In genomic region chr12:4664111-4664510, GRCh38 we compare ENCODE assay signal across 12 cellular contexts. TPM values are rescaled to one million over a fixed set of nuclear protein-coding genes. Genes with fewer than 3 reads are reported as not detected.
A peak's percentile ranks its signal among the peaks of the same experiment; 100 is the strongest.
DNase-seq lines count a peak whose midpoint lies in the region; ATAC-seq, FAIRE-seq and TF ChIP-seq lines count a peak whose summit lies in the region.
"Had no signal": no experiment of that assay in that cellular context is flagged by ENCODE, and none has a peak within 500 bp of the region (broad histone marks: within the 10 kb centered on the region; RNA-seq: fewer than 3 reads in every experiment).

No MANE protein-coding gene starts in this region.

- H3K79me2 ChIP-seq in K562 (ENCODE audit: control insufficient read depth, insufficient read depth, low read length) = no peaks in the 10 kb centered on the region

- H3K4me3 ChIP-seq in BJ (ENCODE audit: low read depth, low read length) = no peak overlapping the region
- no peak overlapping the region for H3K4me3 ChIP-seq in K562
- H3K4me3 ChIP-seq in kidney epithelial cell (ENCODE audit: low read depth, low read length) = no peak overlapping the region
- H3K4me3 ChIP-seq: ascending aorta, upper lobe of right lung had no signal

- DNase-seq in BJ (ENCODE audit: low read depth) (peak; percentile 59), HTR-8/SVneo (ENCODE audit: insufficient read length, low spot score) (peak; percentile 34), K562 (ENCODE audit: extremely low read depth in 1 of 4, low spot score in 3 of 4) (peak in 1 of 4 experiments; percentile 6), kidney epithelial cell (ENCODE audit: low read depth) (peak; percentile 35), left colon (no peak), iPS-NIHi11 (ENCODE audit: low spot score) (no peak)
- no peak for DNase-seq in stimulated activated naive CD8-positive, alpha-beta T cell treated with anti-CD3 and anti-CD28 coated beads, Interleukin-15, Interleukin-2, amounts not matched to agents 100 U/mL and 50 U/mL, for 24 hours
- DNase-seq in activated CD4-positive, alpha-beta T cell treated with anti-CD3 and anti-CD28 coated beads for 1 hour = no peak
- DNase-seq: NCI-H1436, right cardiac atrium, upper lobe of right lung had no signal

- ATAC-seq in K562 = no peak
- ATAC-seq in left colon = no peak
- ATAC-seq in stimulated activated naive CD8-positive, alpha-beta T cell treated with anti-CD3 and anti-CD28 coated beads, Interleukin-15, Interleukin-2, amounts not matched to agents 100 U/mL and 50 U/mL, for 24 hours = no peak
- ATAC-seq: right cardiac atrium, upper lobe of right lung had no signal

- no peak overlapping the region for H2AFZ ChIP-seq in K562 (ENCODE audit: low read depth, low read length)

- H3K9ac ChIP-seq in K562 (ENCODE audit: insufficient read depth in 1 of 2, low read depth in 2 of 2, low read length in 2 of 2) = no peak overlapping the region

- no peak overlapping the region for H3K27ac ChIP-seq in K562 (ENCODE audit: extremely low read depth, low read depth, low read length)
- H3K27ac ChIP-seq: ascending aorta, upper lobe of right lung had no signal

- no TSS peak for BruUV-seq in K562 (replicated peaks; lab: Mats Ljungman, UMichigan)

- FAIRE-seq in HTR-8/SVneo (lab: Jason Lieb, UNC) (no peak), K562 (lab: Jason Lieb, UNC) (no peak)

- TF ChIP-seq RAD21 in K562 (CRISPR knock-in tag; conservative IDR thresholded peaks at IDR 0.05 in 1 of 2, IDR thresholded peaks at IDR 0.05 in 1 of 2) = no peak

- H3K36me3 ChIP-seq in BJ (ENCODE audit: control insufficient read depth, insufficient read depth, low read length) (peaks cover 18% of the 10 kb centered on the region), K562 (ENCODE audit: control insufficient read depth, insufficient read depth, low read length) (peaks cover 93% of the 10 kb centered on the region), kidney epithelial cell (ENCODE audit: control insufficient read depth, insufficient read depth, low read length) (peaks cover 2% of the 10 kb centered on the region)

- in situ Hi-C loops in K562 (cut with MboI) = no loop called here

- no peaks in the 10 kb centered on the region for H3K9me1 ChIP-seq in K562 (ENCODE audit: control insufficient read depth, insufficient read depth, low read length)

- H3K4me1 ChIP-seq in K562 (replicated peaks in 1 of 2; ENCODE audit: control insufficient read depth in 2 of 2, insufficient read depth in 2 of 2, low read length in 2 of 2) = no peaks in the 10 kb centered on the region
- H3K4me1 ChIP-seq: ascending aorta, upper lobe of right lung had no signal

- TF ChIP-seq CTCF in BJ (IDR thresholded peaks at IDR 0.05; ENCODE audit: insufficient read depth, low read depth, low read length) = no peak
- TF ChIP-seq CTCF in K562 (IDR thresholded peaks at IDR 0.05 in 2 of 3, conservative IDR thresholded peaks at IDR 0.05 in 1 of 3; ENCODE audit: insufficient read depth in 2 of 3, low read depth in 1 of 3, low read length in 3 of 3) = no peak
- no peak for TF ChIP-seq CTCF in kidney epithelial cell (IDR thresholded peaks at IDR 0.05; ENCODE audit: insufficient read depth, low read length, poor library complexity, severe bottlenecking)

- no peaks in the 10 kb centered on the region for H4K20me1 ChIP-seq in K562 (replicated peaks; ENCODE audit: control insufficient read depth, insufficient read depth, low read length)

- intact Hi-C loops in K562 (cut with micrococcal nuclease) (no loop called here), left colon (cut with DNase I, micrococcal nuclease) (no loop called here)

- no peak for TF ChIP-seq EP300 in K562 (IDR thresholded peaks at IDR 0.05; ENCODE audit: low read length)

- whole genome bisulfite sequencing in K562 (ENCODE audit: insufficient coverage, low coverage, missing lambda C conversion rate) = 0% methylated on average over 2 of the region's 2 CpGs

- H3K4me2 ChIP-seq in K562 (ENCODE audit: insufficient read depth, low read length) = no peak overlapping the region

- CTCF ChIA-PET in BJ (lab: Yijun Ruan, JAX) (interaction anchor here (0.8 kb wide), 1 partner anchor 57 kb away, joined by 3 read pairs; no protein-coding TSS in a partner anchor), K562 (lab: Yijun Ruan, JAX; ENCODE audit: low intra/inter-chr PET ratio) (no interaction called here)

- POLR2A ChIA-PET in BJ (lab: Charles Lee) = no interaction called here
- POLR2A ChIA-PET in K562 (lab: Yijun Ruan, JAX) = no interaction called here

- no peak for TF ChIP-seq POLR2A in K562 (conservative IDR thresholded peaks at IDR 0.05)

- no peaks in the 10 kb centered on the region for H3K9me3 ChIP-seq in K562 (replicated peaks; ENCODE audit: control insufficient read depth, insufficient read depth, low read depth, low read length)
- H3K9me3 ChIP-seq: ascending aorta, upper lobe of right lung had no signal

- no peaks in the 10 kb centered on the region for H3K27me3 ChIP-seq in BJ (ENCODE audit: control insufficient read depth, insufficient read depth, low read length)
- no peaks in the 10 kb centered on the region for H3K27me3 ChIP-seq in K562 (ENCODE audit: control insufficient read depth in 2 of 2, insufficient read depth in 2 of 2, low read length in 2 of 2)
- H3K27me3 ChIP-seq in kidney epithelial cell (ENCODE audit: control insufficient read depth, insufficient read depth, low read length) = no peaks in the 10 kb centered on the region
- H3K27me3 ChIP-seq: ascending aorta, upper lobe of right lung had no signal

RNA-seq across cellular contexts. Expression of gene NDUFA9, which starts 15.2 kb away (rescaled TPM):
- polyA plus RNA-seq in BJ (2011; rRNA removed) (76.1 and 111 TPM in 2 replicates), K562 (2011; rRNA removed) (102 and 103 TPM in 2 replicates), K562 (2014; fragmentation: Illumina TruSeq; extraction: Trizol) (104 and 108 TPM in 2 replicates), K562 (2014; fragmentation: Nextera tagmentation; extraction: Ambion mirVana) (100 to 1,000 TPM; 330 to 331 TPM), K562 (2014; rRNA removed) (103 and 116 TPM in 2 replicates)
- polyA minus RNA-seq in BJ (2011; rRNA and poly(A)+ RNA removed) = 109 and 175 TPM in 2 replicates
- total RNA-seq in K562 (2011; cell fraction: chromatin; rRNA removed; ENCODE audit: low replicate concordance) = 57.2 and 103 TPM in 2 replicates
- 58.0 and 68.5 TPM in 2 replicates for total RNA-seq in K562 (2011; cell fraction: nucleolus; rRNA removed)
- 69.5 and 80.9 TPM in 2 replicates for total RNA-seq in K562 (2011; cell fraction: nucleoplasm; rRNA removed)
- total RNA-seq in K562 (2014; rRNA removed) (51.8 and 54.8 TPM in 2 replicates), K562 (2014; rRNA removed; fragmentation: Illumina TruSeq; extraction: Trizol) (133 and 138 TPM in 2 replicates), K562 (2015; rRNA removed; fragmentation: Illumina TruSeq; extraction: Trizol) (108 and 114 TPM in 2 replicates), K562 (2021) (108 and 111 TPM in 2 replicates), kidney epithelial cell (66.0 and 73.7 TPM in 2 replicates), left colon (100 to 1,000 TPM; 158 to 242 TPM)
- polyA plus RNA-seq in K562 (2011; cell fraction: cytosol; rRNA removed) = 87.8 and 128 TPM in 2 replicates
- polyA plus RNA-seq in K562 (2011; cell fraction: nucleus; rRNA removed) = 114 and 131 TPM in 2 replicates
- polyA plus RNA-seq in K562 (2012) = 96.2 and 173 TPM in 2 replicates
- polyA minus RNA-seq in K562 (2011; rRNA and poly(A)+ RNA removed) = 115 and 128 TPM in 2 replicates
- polyA minus RNA-seq in K562 (2011; cell fraction: cytosol; rRNA and poly(A)+ RNA removed) = 70.0 and 85.1 TPM in 2 replicates
- 51.3 and 91.1 TPM in 2 replicates for polyA minus RNA-seq in K562 (2011; cell fraction: nucleus; rRNA and poly(A)+ RNA removed)

RNA-seq across cellular contexts. Expression of gene AKAP3, which starts 15.3 kb away (rescaled TPM):
- 0.98 and 1.1 TPM in 2 replicates for polyA plus RNA-seq in BJ (2011; rRNA removed)
- 0.15 and 0.57 TPM in 2 replicates for polyA minus RNA-seq in BJ (2011; rRNA and poly(A)+ RNA removed)
- total RNA-seq in K562 (2011; cell fraction: chromatin; rRNA removed; ENCODE audit: low replicate concordance) = 1.9 and 3.1 TPM in 2 replicates
- total RNA-seq in K562 (2011; cell fraction: nucleolus; rRNA removed) = 1.5 and 2.4 TPM in 2 replicates
- total RNA-seq in K562 (2011; cell fraction: nucleoplasm; rRNA removed) = 2.9 and 3.3 TPM in 2 replicates
- total RNA-seq in K562 (2014; rRNA removed) = 1.8 and 2.8 TPM in 2 replicates
- 0.25 and 0.41 TPM in 2 replicates for total RNA-seq in K562 (2014; rRNA removed; fragmentation: Illumina TruSeq; extraction: Trizol)
- total RNA-seq in K562 (2015; rRNA removed; fragmentation: Illumina TruSeq; extraction: Trizol) = 0.33 and 0.34 TPM in 2 replicates
- total RNA-seq in K562 (2021) = 0.44 and 0.85 TPM in 2 replicates
- 0.45 and 0.46 TPM in 2 replicates for polyA plus RNA-seq in K562 (2011; rRNA removed)
- 0.21 and 0.28 TPM in 2 replicates for polyA plus RNA-seq in K562 (2011; cell fraction: cytosol; rRNA removed)
- polyA plus RNA-seq in K562 (2011; cell fraction: nucleus; rRNA removed) = 0.29 and 0.88 TPM in 2 replicates
- polyA plus RNA-seq in K562 (2012) = 0.28 and 0.40 TPM in 2 replicates
- polyA plus RNA-seq in K562 (2014; fragmentation: Illumina TruSeq; extraction: Trizol) = 0.43 and 0.48 TPM in 2 replicates
- polyA plus RNA-seq in K562 (2014; fragmentation: Nextera tagmentation; extraction: Ambion mirVana) = under 1 TPM; 0.17 to 0.31 TPM
- polyA plus RNA-seq in K562 (2014; rRNA removed) = 0.64 and 1.2 TPM in 2 replicates
- 0.95 and 1.5 TPM in 2 replicates for polyA minus RNA-seq in K562 (2011; rRNA and poly(A)+ RNA removed)
- polyA minus RNA-seq in K562 (2011; cell fraction: cytosol; rRNA and poly(A)+ RNA removed) = not detected in 2 replicates
- 1.3 and 3.9 TPM in 2 replicates for polyA minus RNA-seq in K562 (2011; cell fraction: nucleus; rRNA and poly(A)+ RNA removed)
- 4.0 and 6.6 TPM in 2 replicates for total RNA-seq in kidney epithelial cell
- 1 to 10 TPM; 1.6 to 3.4 TPM for total RNA-seq in left colon

RNA-seq across cellular contexts. Expression of gene GALNT8, which starts 56.1 kb away (rescaled TPM):
- polyA plus RNA-seq in BJ (2011; rRNA removed) = 0.02 TPM in 1 of 2 replicates, not detected in the other
- polyA minus RNA-seq in BJ (2011; rRNA and poly(A)+ RNA removed) = not detected in 2 replicates
- total RNA-seq in K562 (2011; cell fraction: chromatin; rRNA removed; ENCODE audit: low replicate concordance) = 0.19 and 0.21 TPM in 2 replicates
- 0.17 and 0.26 TPM in 2 replicates for total RNA-seq in K562 (2011; cell fraction: nucleolus; rRNA removed)
- total RNA-seq in K562 (2011; cell fraction: nucleoplasm; rRNA removed) = 0.99 TPM in 1 of 2 replicates, not detected in the other
- total RNA-seq in K562 (2014; rRNA removed) = not detected in 2 replicates
- 0.11 TPM in 1 of 2 replicates, not detected in the other for total RNA-seq in K562 (2014; rRNA removed; fragmentation: Illumina TruSeq; extraction: Trizol)
- total RNA-seq in K562 (2015; rRNA removed; fragmentation: Illumina TruSeq; extraction: Trizol) = not detected in 2 replicates
- 0.07 TPM in 1 of 2 replicates, not detected in the other for total RNA-seq in K562 (2021)
- 0.07 TPM in 1 of 2 replicates, not detected in the other for polyA plus RNA-seq in K562 (2011; rRNA removed)
- 0.10 TPM in 1 of 2 replicates, not detected in the other for polyA plus RNA-seq in K562 (2011; cell fraction: cytosol; rRNA removed)
- polyA plus RNA-seq in K562 (2011; cell fraction: nucleus; rRNA removed) = 0.14 and 0.80 TPM in 2 replicates
- polyA plus RNA-seq in K562 (2012) = 0.73 TPM in 1 of 2 replicates, not detected in the other
- polyA plus RNA-seq in K562 (2014; fragmentation: Illumina TruSeq; extraction: Trizol) = not detected in 2 replicates
- polyA plus RNA-seq in K562 (2014; fragmentation: Nextera tagmentation; extraction: Ambion mirVana) = under 1 TPM; 0.21 to 0.23 TPM
- polyA plus RNA-seq in K562 (2014; rRNA removed) = 0.46 TPM in 1 of 2 replicates, not detected in the other
- polyA minus RNA-seq in K562 (2011; rRNA and poly(A)+ RNA removed) = 0.11 and 0.21 TPM in 2 replicates
- polyA minus RNA-seq in K562 (2011; cell fraction: cytosol; rRNA and poly(A)+ RNA removed) = not detected in 2 replicates
- under 0.01 and 0.22 TPM in 2 replicates for polyA minus RNA-seq in K562 (2011; cell fraction: nucleus; rRNA and poly(A)+ RNA removed)
- total RNA-seq in kidney epithelial cell = 0.55 and 1.4 TPM in 2 replicates
- 10 to 100 TPM; 24.5 to 41.0 TPM for total RNA-seq in left colon
- total RNA-seq: ascending aorta had no signal

Comparison
In these comparisons a context has a peak if more than half of its experiments do, and no peak if none do; other contexts are left out.
1. DNase-seq: peak in BJ (single experiment), HTR-8/SVneo (single experiment) and kidney epithelial cell (single experiment); none in left colon (0 of 2), iPS-NIHi11 (single experiment), stimulated activated naive CD8-positive, alpha-beta T cell treated with anti-CD3 and anti-CD28 coated beads, Interleukin-15, Interleukin-2, amounts not matched to agents 100 U/mL and 50 U/mL, for 24 hours (single experiment) and activated CD4-positive, alpha-beta T cell treated with anti-CD3 and anti-CD28 coated beads for 1 hour (single experiment).
2. RNA of gene GALNT8, which starts 56.1 kb away (total RNA-seq): 24.5 to 41.0 TPM in left colon; 0.55 to 1.4 TPM in kidney epithelial cell and 0.07 to 0.99 TPM in K562; every median in the first group is over 10 times any median in the second.